ENCODE assay signal across 8 cellular contexts in the genomic region with DNA sequence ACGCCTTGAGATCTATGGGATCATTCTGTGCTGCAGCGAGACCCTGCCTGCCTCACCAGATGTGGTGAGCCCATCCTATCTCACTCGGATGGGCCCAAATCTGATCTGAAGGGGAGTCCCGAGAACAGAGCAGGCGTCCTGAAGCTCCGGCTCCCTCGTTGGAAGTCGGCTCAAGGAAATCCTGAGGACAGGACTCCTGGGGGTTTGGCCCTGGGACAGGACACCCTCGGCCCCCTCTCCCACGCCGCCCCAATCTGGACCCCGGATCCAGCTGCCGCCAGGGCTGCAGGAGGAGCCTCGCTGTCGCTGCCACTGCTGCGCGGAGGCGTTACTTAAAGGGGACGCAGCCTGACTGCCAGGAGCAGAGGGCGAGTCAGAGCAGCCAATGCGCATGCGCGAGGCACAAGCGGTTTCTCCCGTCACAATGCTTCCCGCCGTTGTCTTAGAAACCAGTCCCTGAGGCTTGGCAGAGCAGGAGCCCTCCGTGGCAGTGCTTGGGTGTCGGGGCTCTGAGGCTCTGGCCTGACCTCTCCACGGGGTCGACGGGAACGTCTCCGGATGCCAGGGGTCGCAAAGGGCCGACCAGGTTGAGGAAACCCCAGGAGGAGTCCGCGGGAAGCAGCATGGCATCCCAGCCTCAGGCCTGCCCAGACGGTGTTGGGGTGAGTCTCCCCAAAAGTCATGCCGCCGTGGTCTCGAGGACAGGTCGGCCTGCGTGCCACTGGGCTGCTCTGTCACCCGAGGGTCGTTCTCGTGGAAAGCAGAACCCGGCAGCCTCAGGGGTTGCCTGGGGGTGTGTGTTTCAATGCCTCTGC.
A peak's percentile ranks its signal among the peaks of the same experiment; 100 is the strongest.
DNase-seq lines count a peak whose midpoint lies in the region; ATAC-seq and TF ChIP-seq lines count a peak whose summit lies in the region.

No MANE protein-coding gene starts in this region.

- H3K36me3 ChIP-seq in prostate gland = no peaks in the 10 kb centered on the region

- WGBS in prostate gland = 56% methylated on average over 30 of the region's 48 CpGs

- no peaks in the 10 kb centered on the region for H3K9me3 ChIP-seq in prostate gland

- no peak overlapping the region for H3K27ac ChIP-seq in prostate gland

- no peaks in the 10 kb centered on the region for H3K4me1 ChIP-seq in prostate gland (replicated peaks)

- H3K4me3 ChIP-seq in LNCaP clone FGC (ENCODE audit: low read depth, low read length) (peak overlapping the region; percentile 50), prostate gland (no peak overlapping the region)

- intact Hi-C loops in prostate gland (cut with DNase I) = no loop called here

- TF ChIP-seq POLR2A in prostate gland (IDR thresholded peaks at IDR 0.05) = no peak

- TF ChIP-seq CTCF in LNCaP clone FGC (IDR thresholded peaks at IDR 0.05; ENCODE audit: control insufficient read depth, extremely low read depth, insufficient read depth) (no peak), prostate gland (IDR thresholded peaks at IDR 0.05) (no peak)

- no peak for ATAC-seq in GM19467 (IDR thresholded peaks at IDR 0.05; ENCODE audit: unreplicated experiment)

- no peaks in the 10 kb centered on the region for H3K27me3 ChIP-seq in prostate gland (replicated peaks; ENCODE audit: insufficient read depth)

- DNase-seq in AG20443 (ENCODE audit: low spot score) = peak; percentile 69
- peak; percentile 54 for DNase-seq in LNCaP clone FGC (ENCODE audit: low read depth)
- peak; percentile 42 for DNase-seq in T1000 (lab: John Stamatoyannopoulos, UW)
- peak; percentile 1 for DNase-seq in iPS-NIHi11 (ENCODE audit: low spot score)
- DNase-seq in dermis blood vessel endothelial cell = no peak
- no peak for DNase-seq in prostate gland (ENCODE audit: low spot score)
- no peak for DNase-seq in mucosa of gallbladder (ENCODE audit: low spot score)

Comparison
In these comparisons a context has a peak if more than half of its experiments do, and no peak if none do; other contexts are left out.
1. DNase-seq: peak in AG20443 (single experiment), LNCaP clone FGC (single experiment), T1000 (single experiment) and iPS-NIHi11 (single experiment); none in dermis blood vessel endothelial cell (single experiment), prostate gland (single experiment) and mucosa of gallbladder (single experiment).